1 cellular context compared by ENCODE assay signal in genomic region chr12:47415054-47415453, GRCh38.
TF ChIP-seq lines count a peak whose summit lies in the region.

No MANE protein-coding gene starts in this region.

TF ChIP-seq in H1, 55 proteins besides CTCF, POLR2A, EP300 and RAD21:
- TF ChIP-seq E2F6 (IDR thresholded peaks at IDR 0.05) (no peak), TBP (IDR thresholded peaks at IDR 0.05; ENCODE audit: low read depth, low read length) (no peak), JUND (IDR thresholded peaks at IDR 0.05; ENCODE audit: low read length) (no peak), SIN3A (conservative IDR thresholded peaks at IDR 0.05 in 1 of 2, IDR thresholded peaks at IDR 0.05 in 1 of 2; ENCODE audit: low read depth in 1 of 2, low read length in 2 of 2) (no peak), CHD2 (IDR thresholded peaks at IDR 0.05; ENCODE audit: low read length) (no peak), SAP30 (IDR thresholded peaks at IDR 0.05; ENCODE audit: insufficient read depth, insufficient replicate concordance, low read length) (no peak), POU5F1 (IDR thresholded peaks at IDR 0.05; ENCODE audit: low read depth, low read length) (no peak), CREB1 (IDR thresholded peaks at IDR 0.05) (no peak)
